In genomic region chr2:181846840-181847554, GRCh38 we compare ENCODE assay signal across 1 cellular context.
TF ChIP-seq lines count a peak whose summit lies in the region.

No MANE protein-coding gene starts in this region.

TF ChIP-seq in GM12878, 131 proteins besides CTCF, POLR2A, EP300 and RAD21 (continued from another document):
- TF ChIP-seq PRDM15 (CRISPR knock-in tag; IDR thresholded peaks at IDR 0.05) (no peak), TBL1XR1 (IDR thresholded peaks at IDR 0.05; ENCODE audit: low read depth, low read length) (no peak), PAX8 (IDR thresholded peaks at IDR 0.05) (no peak), JUND (IDR thresholded peaks at IDR 0.05; ENCODE audit: low read depth, low read length) (no peak), BCL11A (IDR thresholded peaks at IDR 0.05; ENCODE audit: low read depth, low read length) (no peak), KLF5 (IDR thresholded peaks at IDR 0.05; ENCODE audit: partially characterized antibody) (no peak), POLR2AphosphoS5 (IDR thresholded peaks at IDR 0.05; ENCODE audit: low read length) (no peak), NR2F1 (conservative IDR thresholded peaks at IDR 0.05) (no peak), ZBED1 (IDR thresholded peaks at IDR 0.05; ENCODE audit: borderline replicate concordance) (no peak), NFXL1 (IDR thresholded peaks at IDR 0.05; ENCODE audit: borderline replicate concordance) (no peak), ZBTB11 (CRISPR knock-in tag; IDR thresholded peaks at IDR 0.05) (no peak), BCL3 (IDR thresholded peaks at IDR 0.05; ENCODE audit: borderline replicate concordance, insufficient read depth, low read depth, low read length, poor library complexity, severe bottlenecking) (no peak), MLLT1 (IDR thresholded peaks at IDR 0.05) (no peak), TAF1 (IDR thresholded peaks at IDR 0.05; ENCODE audit: borderline replicate concordance, low read depth, low read length) (no peak), GATAD2B (conservative IDR thresholded peaks at IDR 0.05; ENCODE audit: low read depth) (no peak), TCF7 (IDR thresholded peaks at IDR 0.05; ENCODE audit: borderline replicate concordance) (no peak)
